ENCODE assay signal across 14 cellular contexts in the genomic region with DNA sequence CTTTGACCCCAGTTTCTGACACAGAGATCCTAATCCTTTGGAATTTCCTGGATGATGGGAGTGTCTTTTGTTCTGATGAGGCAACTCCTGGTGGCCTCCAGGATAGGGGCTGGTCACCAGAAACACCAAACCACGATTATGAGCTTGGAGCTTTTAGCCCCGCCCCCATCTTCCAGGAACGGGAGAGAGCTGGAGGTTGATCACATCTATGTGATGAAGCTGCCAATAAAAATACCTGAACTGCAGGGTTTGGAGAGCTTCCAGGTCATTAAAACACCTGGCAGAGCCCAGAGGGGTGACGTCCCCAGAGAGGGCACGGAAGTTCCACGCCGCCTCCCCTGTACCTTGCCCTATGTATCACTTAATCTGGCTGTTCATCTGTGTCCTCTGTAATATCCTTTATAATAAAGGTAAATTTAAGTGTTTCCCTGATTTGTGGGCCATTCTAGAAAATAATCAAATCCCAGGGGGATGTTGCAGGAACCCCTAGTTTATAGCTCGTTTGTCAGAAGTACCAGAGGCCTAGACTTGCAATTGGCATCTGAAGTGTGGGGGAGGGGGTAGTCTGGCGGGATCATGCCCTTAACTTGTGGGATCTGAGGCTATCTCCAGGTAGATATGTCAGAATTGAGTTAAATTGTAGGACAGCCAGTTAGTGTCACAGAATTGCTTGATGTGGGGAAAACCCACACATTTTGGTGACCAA. TPM values are rescaled to one million over a fixed set of nuclear protein-coding genes. Genes with fewer than 3 reads are reported as not detected.
DNase-seq lines count a peak whose midpoint lies in the region; ATAC-seq and TF ChIP-seq lines count a peak whose summit lies in the region.
"Had no signal": no experiment of that assay in that cellular context is flagged by ENCODE, and none has a peak within 500 bp of the region (broad histone marks: within the 10 kb centered on the region; RNA-seq: fewer than 3 reads in every experiment).

No MANE protein-coding gene starts in this region.

- ATAC-seq in aorta (ENCODE audit: low FRiP score) (no peak), GM18873 (IDR thresholded peaks at IDR 0.05; ENCODE audit: low FRiP score, unreplicated experiment) (no peak)
- no peak for ATAC-seq in activated CD4-positive, alpha-beta T cell treated with anti-CD3 and anti-CD28 coated beads for 36 hours
- ATAC-seq: activated CD8-positive, alpha-beta T cell treated with anti-CD3 and anti-CD28 coated beads for 36 hours; activated naive CD8-positive, alpha-beta T cell treated with anti-CD3 and anti-CD28 coated beads, Interleukin-2, amount 50 U/mL, for 24 hours had no signal

- peak overlapping the region in 1 of 4 donors; percentile 7 for H3K4me3 ChIP-seq in Peyer's patch
- no peak overlapping the region for H3K4me3 ChIP-seq in fibroblast of pulmonary artery (replicated peaks; ENCODE audit: low read depth, low read length)
- no peak overlapping the region for H3K4me3 ChIP-seq in aorta (ENCODE audit: low read length in 2 of 2)

- peaks cover 0 to 38% (median 9%) of the 10 kb centered on the region in 4 donors for H3K4me1 ChIP-seq in Peyer's patch
- peaks cover 3 to 4% of the 10 kb centered on the region in 2 donors for H3K4me1 ChIP-seq in aorta (ENCODE audit: control insufficient read depth in 1 of 2, insufficient read depth in 2 of 2, low read length in 2 of 2)

- no peaks in the 10 kb centered on the region for H3K4me1 Mint-ChIP-seq in activated T-helper 1 cell treated with anti-CD3 and anti-CD28 coated beads, Interleukin-12 subunit alpha, Interleukin-12 subunit beta, Interleukin-2, Interleukin-4 antibody, amounts not matched to agents 30 ng/mL and 10 ng/mL and 1 ng/mL, durations not matched to agents 14 hours and 24 hours and 36 hours (ENCODE audit: low read depth)
- no peaks in the 10 kb centered on the region for H3K4me1 Mint-ChIP-seq in activated CD4-positive, alpha-beta T cell treated with anti-CD3 and anti-CD28 coated beads for 36 hours
- H3K4me1 Mint-ChIP-seq: activated naive CD8-positive, alpha-beta T cell treated with anti-CD3 and anti-CD28 coated beads, Interleukin-2, amount 50 U/mL, for 24 hours had no signal

- no peak overlapping the region for H3K27ac Mint-ChIP-seq in activated T-helper 1 cell treated with anti-CD3 and anti-CD28 coated beads, Interleukin-12 subunit alpha, Interleukin-12 subunit beta, Interleukin-2, Interleukin-4 antibody, amounts not matched to agents 30 ng/mL and 10 ng/mL and 1 ng/mL, durations not matched to agents 14 hours and 24 hours and 36 hours
- H3K27ac Mint-ChIP-seq in activated CD4-positive, alpha-beta T cell treated with anti-CD3 and anti-CD28 coated beads for 36 hours, result no peak overlapping the region
- H3K27ac Mint-ChIP-seq: activated CD8-positive, alpha-beta T cell treated with anti-CD3 and anti-CD28 coated beads for 36 hours; activated naive CD8-positive, alpha-beta T cell treated with anti-CD3 and anti-CD28 coated beads, Interleukin-2, amount 50 U/mL, for 24 hours had no signal

- no peaks in the 10 kb centered on the region for H3K9me3 Mint-ChIP-seq in activated T-helper 1 cell treated with anti-CD3 and anti-CD28 coated beads, Interleukin-12 subunit alpha, Interleukin-12 subunit beta, Interleukin-2, Interleukin-4 antibody, amounts not matched to agents 30 ng/mL and 10 ng/mL and 1 ng/mL, durations not matched to agents 14 hours and 24 hours and 36 hours
- H3K9me3 Mint-ChIP-seq in activated CD4-positive, alpha-beta T cell treated with anti-CD3 and anti-CD28 coated beads for 36 hours (ENCODE audit: low read depth), result no peaks in the 10 kb centered on the region
- H3K9me3 Mint-ChIP-seq: activated CD8-positive, alpha-beta T cell treated with anti-CD3 and anti-CD28 coated beads for 36 hours; activated naive CD8-positive, alpha-beta T cell treated with anti-CD3 and anti-CD28 coated beads, Interleukin-2, amount 50 U/mL, for 24 hours had no signal

- H3K27ac ChIP-seq in Peyer's patch (peak overlapping the region in 3 of 4 donors; percentile 15 to 93 (median 84)), aorta (ENCODE audit: low read depth in 1 of 2, low read length in 2 of 2) (no peak overlapping the region)
- H3K27ac ChIP-seq: neutrophil had no signal

- POLR2A ChIA-PET in activated CD4-positive, alpha-beta T cell treated with anti-CD3 and anti-CD28 coated beads for 36 hours (lab: Charles Lee), result no interaction called here

- WGBS in aorta, 2 donors, result 72 to 73% methylated on average over 9 of the region's 9 CpGs

- peaks cover 0 to 49% (median 0%) of the 10 kb centered on the region in 3 donors for H3K36me3 ChIP-seq in Peyer's patch
- H3K36me3 ChIP-seq in aorta (ENCODE audit: control insufficient read depth in 1 of 2, insufficient read depth in 2 of 2, low read length in 1 of 2), result peaks cover 2 to 11% of the 10 kb centered on the region in 2 donors

- H3K4me3 Mint-ChIP-seq in activated T-helper 1 cell treated with anti-CD3 and anti-CD28 coated beads, Interleukin-12 subunit alpha, Interleukin-12 subunit beta, Interleukin-2, Interleukin-4 antibody, amounts not matched to agents 30 ng/mL and 10 ng/mL and 1 ng/mL, durations not matched to agents 14 hours and 24 hours and 36 hours, result no peak overlapping the region
- H3K4me3 Mint-ChIP-seq in activated CD4-positive, alpha-beta T cell treated with anti-CD3 and anti-CD28 coated beads for 36 hours, result no peak overlapping the region
- H3K4me3 Mint-ChIP-seq: activated CD8-positive, alpha-beta T cell treated with anti-CD3 and anti-CD28 coated beads for 36 hours; activated naive CD8-positive, alpha-beta T cell treated with anti-CD3 and anti-CD28 coated beads, Interleukin-2, amount 50 U/mL, for 24 hours had no signal

- peak in 1 of 6 experiments; percentile 4 for TF ChIP-seq CTCF in Peyer's patch (IDR thresholded peaks at IDR 0.05)
- no peak for TF ChIP-seq CTCF in fibroblast of pulmonary artery (IDR thresholded peaks at IDR 0.05; ENCODE audit: low read length, missing control alignments)

- H3K9me3 ChIP-seq in Peyer's patch (no peaks in the 10 kb centered on the region), aorta (ENCODE audit: control insufficient read depth, low read length) (no peaks in the 10 kb centered on the region)
- H3K9me3 ChIP-seq: neutrophil had no signal

- H3K27me3 Mint-ChIP-seq in activated T-helper 1 cell treated with anti-CD3 and anti-CD28 coated beads, Interleukin-12 subunit alpha, Interleukin-12 subunit beta, Interleukin-2, Interleukin-4 antibody, amounts not matched to agents 30 ng/mL and 10 ng/mL and 1 ng/mL, durations not matched to agents 14 hours and 24 hours and 36 hours (ENCODE audit: insufficient read depth), result no peaks in the 10 kb centered on the region
- no peaks in the 10 kb centered on the region for H3K27me3 Mint-ChIP-seq in activated CD4-positive, alpha-beta T cell treated with anti-CD3 and anti-CD28 coated beads for 36 hours
- H3K27me3 Mint-ChIP-seq: activated CD8-positive, alpha-beta T cell treated with anti-CD3 and anti-CD28 coated beads for 36 hours; activated naive CD8-positive, alpha-beta T cell treated with anti-CD3 and anti-CD28 coated beads, Interleukin-2, amount 50 U/mL, for 24 hours had no signal

- CTCF ChIA-PET in activated CD4-positive, alpha-beta T cell treated with anti-CD3 and anti-CD28 coated beads for 36 hours (lab: Charles Lee), result interaction anchor here (0.8 kb wide), 1 partner anchor 1044 kb away, joined by 3 read pairs; no protein-coding TSS in a partner anchor

- no peak for TF ChIP-seq POLR2A in Peyer's patch (IDR thresholded peaks at IDR 0.05)

- H3K36me3 Mint-ChIP-seq in activated T-helper 1 cell treated with anti-CD3 and anti-CD28 coated beads, Interleukin-12 subunit alpha, Interleukin-12 subunit beta, Interleukin-2, Interleukin-4 antibody, amounts not matched to agents 30 ng/mL and 10 ng/mL and 1 ng/mL, durations not matched to agents 14 hours and 24 hours and 36 hours (ENCODE audit: low read depth), result peaks cover 30% of the 10 kb centered on the region
- H3K36me3 Mint-ChIP-seq in activated CD4-positive, alpha-beta T cell treated with anti-CD3 and anti-CD28 coated beads for 36 hours (ENCODE audit: low read depth), result peaks cover 27% of the 10 kb centered on the region

- intact Hi-C loops in aorta (cut with DNase I), result no loop called here
- intact Hi-C loops in activated T-helper 1 cell treated with anti-CD3 and anti-CD28 coated beads, Interleukin-12 subunit alpha, Interleukin-12 subunit beta, Interleukin-2, Interleukin-4 antibody, amounts not matched to agents 30 ng/mL and 10 ng/mL and 1 ng/mL, durations not matched to agents 14 hours and 24 hours and 36 hours (cut with micrococcal nuclease), result no loop called here
- intact Hi-C loops in activated CD4-positive, alpha-beta T cell treated with anti-CD3 and anti-CD28 coated beads for 36 hours (cut with DNase I, micrococcal nuclease), result no loop called here

- H3K27me3 ChIP-seq in Peyer's patch (no peaks in the 10 kb centered on the region), aorta (ENCODE audit: control insufficient read depth in 1 of 2, insufficient read depth in 2 of 2, low read length in 1 of 2) (no peaks in the 10 kb centered on the region)
- H3K27me3 ChIP-seq: neutrophil had no signal

- DNase-seq in HCEC 1CT (peak; percentile 75), Peyer's patch (peak in 2 of 3 donors; percentile 93), fibroblast of pulmonary artery (ENCODE audit: low read depth) (peak; percentile 32), renal cortical epithelial cell (ENCODE audit: low read depth) (peak; percentile 62), aorta (no peak)
- DNase-seq in activated T-helper 1 cell treated with anti-CD3 and anti-CD28 coated beads, Interleukin-12 subunit alpha, Interleukin-12 subunit beta, Interleukin-2, Interleukin-4 antibody, amounts not matched to agents 30 ng/mL and 10 ng/mL and 1 ng/mL, durations not matched to agents 14 hours and 24 hours and 36 hours (ENCODE audit: low spot score), result no peak
- no peak for DNase-seq in activated CD4-positive, alpha-beta T cell treated with anti-CD3 and anti-CD28 coated beads for 36 hours
- DNase-seq: activated CD8-positive, alpha-beta T cell treated with anti-CD3 and anti-CD28 coated beads for 36 hours; activated naive CD8-positive, alpha-beta T cell treated with anti-CD3 and anti-CD28 coated beads, Interleukin-2, amount 50 U/mL, for 24 hours; NCI-H345; stimulated activated CD4-positive, alpha-beta T cell treated with anti-CD3 and anti-CD28 coated beads, Interleukin-4, amount 100 ng/mL, for 24 hours; substantia nigra had no signal

RNA-seq across cellular contexts. Expression of a gene that starts 21.2 kb away (rescaled TPM):
- 100 to 1,000 TPM; 169 to 203 (median 185) TPM for total RNA-seq in Peyer's patch
- total RNA-seq in renal cortical epithelial cell, result 39.9 and 111 TPM in 2 replicates
- total RNA-seq in aorta, result 10 to 100 TPM; 43.9 to 65.2 TPM
- polyA plus RNA-seq in aorta, result 10 to 100 TPM; 15.0 to 48.8 TPM
- 22.9 and 27.8 TPM in 2 replicates for total RNA-seq in activated T-helper 1 cell treated with anti-CD3 and anti-CD28 coated beads, Interleukin-12 subunit alpha, Interleukin-12 subunit beta, Interleukin-2, Interleukin-4 antibody, amounts not matched to agents 30 ng/mL and 10 ng/mL and 1 ng/mL, durations not matched to agents 14 hours and 24 hours and 36 hours
- total RNA-seq in activated CD4-positive, alpha-beta T cell treated with anti-CD3 and anti-CD28 coated beads for 36 hours, result 10 to 100 TPM; 13.9 to 17.2 TPM

Comparison
In these comparisons a context has a peak if more than half of its experiments do, and no peak if none do; other contexts are left out.
1. DNase-seq: peak in HCEC 1CT (single experiment), Peyer's patch (2 of 3), fibroblast of pulmonary artery (single experiment) and renal cortical epithelial cell (single experiment); none in aorta (0 of 2), activated T-helper 1 cell treated with anti-CD3 and anti-CD28 coated beads, Interleukin-12 subunit alpha, Interleukin-12 subunit beta, Interleukin-2, Interleukin-4 antibody, amounts not matched to agents 30 ng/mL and 10 ng/mL and 1 ng/mL, durations not matched to agents 14 hours and 24 hours and 36 hours (single experiment) and activated CD4-positive, alpha-beta T cell treated with anti-CD3 and anti-CD28 coated beads for 36 hours (single experiment).
2. H3K27ac ChIP-seq: peak in Peyer's patch (3 of 4); none in aorta (0 of 2).